Comparison of ENCODE assay signal across 17 cellular contexts in genomic region chr11:134558258-134558835, GRCh38.
"Had no signal": no experiment of that assay in that cellular context is flagged by ENCODE, and none has a peak within 500 bp of the region (broad histone marks: within the 10 kb centered on the region; RNA-seq: fewer than 3 reads in every experiment).

No MANE protein-coding gene starts in this region.

- H3K4me3 Mint-ChIP-seq: activated naive CD4-positive, alpha-beta T cell treated with anti-CD3 and anti-CD28 coated beads for 36 hours; activated T-cell treated with anti-CD3 and anti-CD28 coated beads, Interleukin-2, amount 50 U/mL, for 24 hours had no signal

- H3K9me3 ChIP-seq: body of pancreas, gastrocnemius medialis, psoas muscle, spleen, thyroid gland had no signal

- DNase-seq: activated CD4-positive, alpha-beta T cell treated with anti-CD3 and anti-CD28 coated beads for 48 hours; activated CD4-positive, CD25-positive, alpha-beta regulatory T cell; activated naive CD4-positive, alpha-beta T cell treated with anti-CD3 and anti-CD28 coated beads for 36 hours; activated T-cell treated with anti-CD3 and anti-CD28 coated beads, Interleukin-2, amount 50 U/mL, for 24 hours; body of pancreas; caudate nucleus; gastrocnemius medialis; psoas muscle; SHP77; spleen; stimulated activated CD8-positive, alpha-beta memory T cell treated with anti-CD3 and anti-CD28 coated beads, Interleukin-4, amount 100 ng/mL, for 48 hours; stimulated activated naive CD4-positive, alpha-beta T cell treated with Interleukin-2 at 50 U/mL for 16 hours; T1000; thyroid gland had no signal

- H3K4me3 ChIP-seq: body of pancreas, gastrocnemius medialis, psoas muscle, SK-N-MC, spleen, thyroid gland had no signal

- H3K4me1 ChIP-seq: body of pancreas, gastrocnemius medialis, psoas muscle, thyroid gland had no signal

- H3K36me3 ChIP-seq: gastrocnemius medialis, spleen, thyroid gland had no signal

- H3K27ac Mint-ChIP-seq: activated naive CD4-positive, alpha-beta T cell treated with anti-CD3 and anti-CD28 coated beads for 36 hours; activated T-cell treated with anti-CD3 and anti-CD28 coated beads, Interleukin-2, amount 50 U/mL, for 24 hours; activated T-helper 2 cell treated with anti-CD3 and anti-CD28 coated beads, Interferon-gamma antibody, Interleukin-2, Interleukin-4, amounts not matched to agents 10 μg/mL and 5 μg/mL and 100 μg/mL, durations not matched to agents 14 hours and 24 hours and 36 hours had no signal

- H3K27me3 ChIP-seq: gastrocnemius medialis, thyroid gland had no signal

- ATAC-seq: body of pancreas, gastrocnemius medialis, psoas muscle, sciatic nerve had no signal

- H3K27ac ChIP-seq: body of pancreas, gastrocnemius medialis, psoas muscle, SK-N-MC, spleen, thyroid gland had no signal

- H3K9me3 Mint-ChIP-seq: activated naive CD4-positive, alpha-beta T cell treated with anti-CD3 and anti-CD28 coated beads for 36 hours; activated T-cell treated with anti-CD3 and anti-CD28 coated beads, Interleukin-2, amount 50 U/mL, for 24 hours; activated T-helper 2 cell treated with anti-CD3 and anti-CD28 coated beads, Interferon-gamma antibody, Interleukin-2, Interleukin-4, amounts not matched to agents 10 μg/mL and 5 μg/mL and 100 μg/mL, durations not matched to agents 14 hours and 24 hours and 36 hours had no signal
